ENCODE assay signal across 13 cellular contexts in the genomic region with DNA sequence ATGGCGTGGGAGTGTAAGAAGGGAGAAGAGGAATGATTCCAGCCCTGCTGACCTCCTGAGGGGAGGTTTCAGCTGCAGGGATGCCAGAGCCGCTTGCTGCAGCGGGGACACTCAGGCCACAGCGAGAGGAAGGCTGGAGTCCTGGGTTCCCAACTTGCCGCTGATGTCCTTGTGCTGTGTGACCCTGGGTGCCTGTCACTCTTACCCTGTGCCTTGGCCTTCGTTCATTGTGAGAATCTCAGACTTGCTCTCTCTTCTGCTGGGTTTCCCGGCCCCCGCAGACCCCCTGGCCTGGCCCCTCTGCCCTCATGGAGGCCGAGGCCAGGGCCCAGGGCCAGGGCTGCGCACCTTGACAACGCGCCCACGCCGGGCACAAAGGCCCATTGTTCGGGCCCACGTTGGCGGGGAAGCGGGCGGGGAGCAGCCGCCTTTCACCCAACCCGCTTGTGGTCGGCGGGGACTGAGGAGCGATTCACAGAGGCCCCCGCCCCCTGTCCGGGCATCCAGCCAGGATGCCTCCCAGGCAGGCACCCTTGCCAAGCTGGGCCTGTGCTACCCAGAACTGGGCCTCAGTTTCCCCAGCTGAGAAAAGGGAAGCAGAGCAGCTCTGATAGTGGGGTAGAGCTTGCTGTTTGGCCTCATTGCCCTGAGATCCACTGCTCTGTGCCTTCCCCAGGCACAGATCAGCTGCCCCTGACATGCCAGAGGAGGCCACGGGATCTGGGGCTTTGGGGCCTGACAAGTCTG. TPM values are rescaled to one million over a fixed set of nuclear protein-coding genes. Genes with fewer than 3 reads are reported as not detected.
DNase-seq lines count a peak whose midpoint lies in the region; ATAC-seq and TF ChIP-seq lines count a peak whose summit lies in the region.
"Had no signal": no experiment of that assay in that cellular context is flagged by ENCODE, and none has a peak within 500 bp of the region (broad histone marks: within the 10 kb centered on the region; RNA-seq: fewer than 3 reads in every experiment).

No MANE protein-coding gene starts in this region.

- CTCF ChIA-PET in WTC11 (lab: Charles Lee): interaction anchor here (0.7 kb wide), 1 partner anchor 39 kb away, joined by 3 read pairs; no protein-coding TSS in a partner anchor

- POLR2A ChIA-PET in WTC11 (lab: Charles Lee): no interaction called here

- no peaks in the 10 kb centered on the region for H3K27me3 Mint-ChIP-seq in WTC11 (ENCODE audit: low read depth)

- H3K27me3 ChIP-seq in stomach: no peaks in the 10 kb centered on the region

- H3K27ac Mint-ChIP-seq in WTC11: no peak overlapping the region

- no peak for ATAC-seq in WTC11
- no peak for ATAC-seq in HG02678 (IDR thresholded peaks at IDR 0.05; ENCODE audit: unreplicated experiment)
- ATAC-seq in GM19397 (IDR thresholded peaks at IDR 0.05; ENCODE audit: unreplicated experiment): no peak
- no peak for ATAC-seq in GM21737 (IDR thresholded peaks at IDR 0.05; ENCODE audit: unreplicated experiment)

- H3K4me1 Mint-ChIP-seq in WTC11: no peaks in the 10 kb centered on the region

- H3K4me3 Mint-ChIP-seq in WTC11: no peak overlapping the region

- whole genome bisulfite sequencing in stomach, 5 donors: 29 to 60% (median 31%) methylated on average over 7 to 27 of the region's 27 CpGs

- H3K36me3 Mint-ChIP-seq in WTC11: no peaks in the 10 kb centered on the region

- H3K9me3 Mint-ChIP-seq in WTC11: no peaks in the 10 kb centered on the region

- peaks cover 18 to 48% (median 37%) of the 10 kb centered on the region in 4 donors for H3K4me1 ChIP-seq in stomach
- H3K4me1 ChIP-seq: psoas muscle had no signal

- H3K27ac ChIP-seq in stomach: peak overlapping the region in 3 of 5 donors; percentile 32 to 44 (median 36)
- H3K27ac ChIP-seq: 22Rv1, psoas muscle had no signal

- no peaks in the 10 kb centered on the region for H3K36me3 ChIP-seq in stomach

- TF ChIP-seq CTCF in WTC11 (IDR thresholded peaks at IDR 0.05): no peak
- no peak for TF ChIP-seq CTCF in stomach (IDR thresholded peaks at IDR 0.05)

- TF ChIP-seq POLR2A in stomach (IDR thresholded peaks at IDR 0.05): no peak

- H3K4me3 ChIP-seq in stomach: no peak overlapping the region
- H3K4me3 ChIP-seq: psoas muscle had no signal

- H3K9me3 ChIP-seq in stomach: no peaks in the 10 kb centered on the region
- H3K9me3 ChIP-seq: psoas muscle had no signal

- TF ChIP-seq EP300 in stomach (IDR thresholded peaks at IDR 0.05): no peak

- DNase-seq in DMS 273 (lab: John Stamatoyannopoulos, UW; ENCODE audit: unreplicated experiment) (peak; percentile 19), DMS 273 treated with DMSO at 0.1 percent for 48 hours (lab: John Stamatoyannopoulos, UW) (no peak), WTC11 (ENCODE audit: low spot score) (no peak), iPS-NIHi11 (ENCODE audit: low spot score) (peak; percentile 49), stomach (peak; percentile 74)
- DNase-seq: activated CD4-positive, CD25-positive, alpha-beta regulatory T cell; activated effector memory CD4-positive, alpha-beta T cell treated with anti-CD3 and anti-CD28 coated beads, Interleukin-2, amount 50 U/mL, for 16 hours; HCEC 1CT had no signal

- intact Hi-C loops in stomach (cut with DNase I; ENCODE audit: low total_unique reads): no loop called here

TF ChIP-seq in WTC11, 78 proteins besides CTCF, POLR2A, EP300 and RAD21:
- TF ChIP-seq GABPB1 (CRISPR knock-in tag; IDR thresholded peaks at IDR 0.05): peak; percentile 81
- TF ChIP-seq, protein P1, sequence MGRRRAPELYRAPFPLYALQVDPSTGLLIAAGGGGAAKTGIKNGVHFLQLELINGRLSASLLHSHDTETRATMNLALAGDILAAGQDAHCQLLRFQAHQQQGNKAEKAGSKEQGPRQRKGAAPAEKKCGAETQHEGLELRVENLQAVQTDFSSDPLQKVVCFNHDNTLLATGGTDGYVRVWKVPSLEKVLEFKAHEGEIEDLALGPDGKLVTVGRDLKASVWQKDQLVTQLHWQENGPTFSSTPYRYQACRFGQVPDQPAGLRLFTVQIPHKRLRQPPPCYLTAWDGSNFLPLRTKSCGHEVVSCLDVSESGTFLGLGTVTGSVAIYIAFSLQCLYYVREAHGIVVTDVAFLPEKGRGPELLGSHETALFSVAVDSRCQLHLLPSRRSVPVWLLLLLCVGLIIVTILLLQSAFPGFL (CRISPR knock-in tag; IDR thresholded peaks at IDR 0.05; ENCODE audit: borderline replicate concordance): 0 out of 2 replicates have a peak, but pooled peaks have one; percentile 27
- TF ChIP-seq NR2C2 (CRISPR knock-in tag; IDR thresholded peaks at IDR 0.05): no peak

RNA-seq across cellular contexts. Expression of a gene that starts 52.4 kb away (rescaled TPM):
- total RNA-seq in WTC11 (2021): 23.5 to 29.1 TPM (median 25.6 TPM) in 3 replicates
- total RNA-seq in stomach: 100 to 1,000 TPM in 2 of 5 donors, 10 to 100 TPM in 3; 21.1 to 200 (median 37.1) TPM
- 10 to 100 TPM; 24.5 to 41.5 (median 30.2) TPM for polyA plus RNA-seq in stomach

Comparison
In these comparisons a context has a peak if more than half of its experiments do, and no peak if none do; other contexts are left out.
1. DNase-seq: peak in DMS 273 (single experiment), iPS-NIHi11 (single experiment) and stomach (single experiment); none in DMS 273 treated with DMSO at 0.1 percent for 48 hours (single experiment) and WTC11 (single experiment).